In the genomic region with DNA sequence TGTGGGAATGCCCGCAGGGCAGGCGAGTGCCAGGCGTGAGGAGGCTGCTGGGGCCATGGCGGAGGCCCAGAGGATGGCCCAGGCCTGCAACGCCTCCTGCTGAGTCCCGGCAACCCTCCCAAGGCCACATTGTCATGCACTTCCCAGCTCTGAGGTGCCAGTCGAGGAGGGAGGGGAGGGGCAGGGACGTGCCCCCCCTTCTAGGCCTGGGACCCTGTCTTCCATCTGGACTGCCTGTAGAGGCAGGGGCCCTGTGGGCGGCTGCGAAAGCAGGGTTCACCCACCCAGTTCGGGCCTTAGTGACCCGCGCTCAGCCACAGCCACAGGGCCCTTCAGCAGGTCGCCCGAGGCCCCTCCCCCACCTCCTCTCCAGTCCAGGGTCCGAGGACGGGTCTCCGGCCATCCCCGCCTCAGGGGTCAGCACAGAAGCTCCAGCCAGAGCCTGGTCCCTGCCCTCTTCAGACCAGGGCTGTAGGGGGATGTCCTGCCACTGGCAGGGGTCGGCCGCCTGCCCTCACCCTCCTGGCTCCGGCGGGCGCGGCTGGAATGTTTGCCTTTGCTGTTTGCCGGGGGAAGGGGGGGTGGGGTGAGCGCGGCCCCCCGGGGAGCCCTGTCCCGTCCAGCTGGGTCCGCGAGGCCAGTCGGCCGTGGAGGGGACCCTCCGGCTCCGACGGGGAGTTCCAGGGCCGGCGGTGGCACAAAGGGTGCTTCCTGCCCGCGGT, we compare ENCODE assay signal across 10 cellular contexts. TPM values are rescaled to one million over a fixed set of nuclear protein-coding genes. Genes with fewer than 3 reads are reported as not detected.
DNase-seq lines count a peak whose midpoint lies in the region; ATAC-seq and TF ChIP-seq lines count a peak whose summit lies in the region.
"Had no signal": no experiment of that assay in that cellular context is flagged by ENCODE, and none has a peak within 500 bp of the region (broad histone marks: within the 10 kb centered on the region; RNA-seq: fewer than 3 reads in every experiment).

No MANE protein-coding gene starts in this region.

- H2BK15ac ChIP-seq in IMR-90 (ENCODE audit: low read depth, low read length) = no peak overlapping the region

- H3K9me1 ChIP-seq in IMR-90 (ENCODE audit: insufficient read depth, low read length) = no peaks in the 10 kb centered on the region

- H3F3A ChIP-seq in GM23248 (ENCODE audit: insufficient read depth) = no peaks in the 10 kb centered on the region

- H3K27me3 Mint-ChIP-seq in activated T-cell treated with anti-CD3 and anti-CD28 coated beads, Interleukin-2, amount 50 U/mL, for 4 hours (ENCODE audit: low read depth) = peaks cover 27% of the 10 kb centered on the region

- no peak overlapping the region for H4K5ac ChIP-seq in IMR-90 (ENCODE audit: low read depth, low read length)

- 72% methylated on average over 5 of the region's 41 CpGs; no CpG with 5 or more reads in 1 of the 2 experiments for WGBS in IMR-90 (ENCODE audit: extremely low coverage in 2 of 2, insufficient read length in 1 of 2), 2 experiments
- 48 to 71% methylated on average over 22 to 29 of the region's 41 CpGs for WGBS in GM23248 (ENCODE audit: low coverage in 1 of 2, low lambda C conversion rate in 2 of 2, missing lambda C conversion rate in 2 of 2), 2 experiments

- intact Hi-C loops in A673 (cut with micrococcal nuclease; ENCODE audit: unreplicated experiment) (no loop called here), IMR-90 (cut with micrococcal nuclease) (no loop called here)

- no peaks in the 10 kb centered on the region for H3K9me3 Mint-ChIP-seq in activated T-cell treated with anti-CD3 and anti-CD28 coated beads, Interleukin-2, amount 50 U/mL, for 4 hours
- H3K9me3 Mint-ChIP-seq: T-helper 1 cell treated with Interleukin-12 subunit alpha and Interleukin-12 subunit beta and Interleukin-4 antibody, amounts not matched to agents 30 μg/mL and 1 μg/mL, for 36 hours had no signal

- H2BK5ac ChIP-seq in IMR-90 (ENCODE audit: low read depth, low read length, poor library complexity, severe bottlenecking) = no peak overlapping the region

- no peak overlapping the region for H4K8ac ChIP-seq in IMR-90 (ENCODE audit: low read depth in 2 of 2, low read length in 2 of 2)

- no peak overlapping the region for H3K14ac ChIP-seq in IMR-90 (replicated peaks; ENCODE audit: low read depth, low read length)

- H3K9me3 ChIP-seq in A673 (ENCODE audit: low read depth, low read length, poor library complexity, severe bottlenecking) (no peaks in the 10 kb centered on the region), IMR-90 (ENCODE audit: control insufficient read depth, insufficient read depth, low read length) (no peaks in the 10 kb centered on the region), GM23248 (ENCODE audit: low read depth) (no peaks in the 10 kb centered on the region)

- no peak overlapping the region for H2BK120ac ChIP-seq in IMR-90 (ENCODE audit: low read depth, low read length)

- no peak overlapping the region for H3K4me3 Mint-ChIP-seq in activated T-cell treated with anti-CD3 and anti-CD28 coated beads, Interleukin-2, amount 50 U/mL, for 4 hours

- DNase-seq in A673 (ENCODE audit: low spot score) = no peak
- DNase-seq in IMR-90 = no peak
- DNase-seq in ecto neural progenitor cell (ENCODE audit: low spot score) = peak; percentile 92
- peak; percentile 3 for DNase-seq in midbrain (lab: John Stamatoyannopoulos, UW)
- DNase-seq in DMS114 treated with DMSO at 0.1 percent for 48 hours (lab: John Stamatoyannopoulos, UW; ENCODE audit: unreplicated experiment) = no peak
- DNase-seq in activated T-cell treated with anti-CD3 and anti-CD28 coated beads, Interleukin-2, amount 50 U/mL, for 4 hours = no peak
- DNase-seq in GM23248 = no peak
- DNase-seq: Kasumi-1 had no signal

- no peaks in the 10 kb centered on the region for H3K79me1 ChIP-seq in IMR-90 (ENCODE audit: low read depth in 1 of 2, low read length in 2 of 2)

- H2AK5ac ChIP-seq in IMR-90 (ENCODE audit: low read depth, low read length) = no peak overlapping the region

- no peak for TF ChIP-seq POLR2A in IMR-90 (IDR thresholded peaks at IDR 0.05; ENCODE audit: low read depth, low read length)

- BruUV-seq in A673 (replicated peaks; lab: Mats Ljungman, UMichigan) (no TSS peak), IMR-90 (replicated peaks; lab: Mats Ljungman, UMichigan) (no TSS peak)

- TF ChIP-seq RAD21 in IMR-90 (IDR thresholded peaks at IDR 0.05; ENCODE audit: low read length) = no peak

- peak overlapping the region; percentile 43 for H2AFZ ChIP-seq in IMR-90 (replicated peaks; ENCODE audit: low read length, poor library complexity)
- no peak overlapping the region for H2AFZ ChIP-seq in GM23248

- no peak for ATAC-seq in IMR-90 (ENCODE audit: low read depth)
- ATAC-seq in activated T-cell treated with anti-CD3 and anti-CD28 coated beads, Interleukin-2, amount 50 U/mL, for 4 hours = no peak
- no peak for ATAC-seq in GM18870 (IDR thresholded peaks at IDR 0.05; ENCODE audit: unreplicated experiment)

- no peaks in the 10 kb centered on the region for H3K79me2 ChIP-seq in GM23248 (ENCODE audit: insufficient read depth)

- no peak overlapping the region for H3K56ac ChIP-seq in IMR-90 (ENCODE audit: extremely low read depth, insufficient read depth, low read length)

- H4K20me1 ChIP-seq in IMR-90 (ENCODE audit: insufficient read depth, low read length) (no peaks in the 10 kb centered on the region; the same call in 1 of the 2 replicates), GM23248 (ENCODE audit: insufficient read depth) (no peaks in the 10 kb centered on the region)

- H3K18ac ChIP-seq in IMR-90 (ENCODE audit: low read depth, low read length) = no peak overlapping the region

- H3K9ac ChIP-seq in IMR-90 (ENCODE audit: low read depth, low read length) (no peak overlapping the region), GM23248 (no peak overlapping the region)

- TF ChIP-seq CTCF in A673 (conservative IDR thresholded peaks at IDR 0.05; ENCODE audit: low read depth, low read length) (no peak), IMR-90 (conservative IDR thresholded peaks at IDR 0.05; ENCODE audit: low read depth, low read length) (no peak)

- H3K36me3 ChIP-seq in A673 (ENCODE audit: insufficient read depth, low read length, poor library complexity, severe bottlenecking) = no peaks in the 10 kb centered on the region
- no peaks in the 10 kb centered on the region for H3K36me3 ChIP-seq in IMR-90 (ENCODE audit: control insufficient read depth, insufficient read depth, low read length)
- H3K36me3 ChIP-seq in GM23248 (ENCODE audit: low read depth) = no peaks in the 10 kb centered on the region

- POLR2A ChIA-PET in A673 (lab: Charles Lee; ENCODE audit: low non-redundant PET) (no interaction called here), IMR-90 (lab: Charles Lee; ENCODE audit: unreplicated experiment) (no interaction called here)

- CTCF ChIA-PET in A673 (lab: Charles Lee) = no interaction called here
- CTCF ChIA-PET in IMR-90 (lab: Yijun Ruan, JAX) = no interaction called here

- no peaks in the 10 kb centered on the region for H3K36me3 Mint-ChIP-seq in activated T-cell treated with anti-CD3 and anti-CD28 coated beads, Interleukin-2, amount 50 U/mL, for 4 hours (ENCODE audit: insufficient read depth)

- in situ Hi-C loops in IMR-90 (cut with MboI; ENCODE audit: low sequenced_read_pairs) = no loop called here
- in situ Hi-C loops in GM23248 (cut with MboI) = no loop called here

- H3K4me3 ChIP-seq in A673 (ENCODE audit: low read depth, low read length, poor library complexity, severe bottlenecking) (peak overlapping the region; percentile 19), IMR-90 (ENCODE audit: insufficient read depth, low read depth, low read length) (no peak overlapping the region), GM23248 (no peak overlapping the region)

- H3K27me3 ChIP-seq in A673 (replicated peaks; ENCODE audit: insufficient read depth, low read depth, low read length, poor library complexity) = no peaks in the 10 kb centered on the region
- no peaks in the 10 kb centered on the region; the same call in 1 of the 2 replicates for H3K27me3 ChIP-seq in IMR-90 (ENCODE audit: control insufficient read depth, insufficient read depth, low read length)
- H3K27me3 ChIP-seq in GM23248 (replicated peaks; ENCODE audit: insufficient read depth) = no peaks in the 10 kb centered on the region

- H3K4me2 ChIP-seq in IMR-90 (ENCODE audit: low read depth, low read length) (no peak overlapping the region), GM23248 (ENCODE audit: unreplicated experiment) (no peak overlapping the region)

- no peaks in the 10 kb centered on the region for H3K9me2 ChIP-seq in GM23248 (ENCODE audit: insufficient read depth)

- H2BK20ac ChIP-seq in IMR-90 (ENCODE audit: low read depth, low read length) = no peak overlapping the region

- H3K4ac ChIP-seq in IMR-90 (ENCODE audit: low read depth, low read length) = no peak overlapping the region

- dilution Hi-C loops in IMR-90 (cut with HindIII; ENCODE audit: low sequenced_read_pairs, unreplicated experiment) = no loop called here

- H3K27ac ChIP-seq in A673 (ENCODE audit: low read depth, low read length, poor library complexity, severe bottlenecking) (no peak overlapping the region), IMR-90 (ENCODE audit: insufficient read depth, low read length) (no peak overlapping the region), GM23248 (no peak overlapping the region)

- no peak overlapping the region for H4K91ac ChIP-seq in IMR-90 (ENCODE audit: insufficient read depth, low read depth, low read length)

- H3K4me1 ChIP-seq in A673 (ENCODE audit: insufficient read depth, low read length, poor library complexity, severe bottlenecking) (peaks cover 18% of the 10 kb centered on the region), IMR-90 (ENCODE audit: control insufficient read depth, insufficient read depth, low read length) (peaks cover 4% of the 10 kb centered on the region; the same call in 1 of the 2 replicates), GM23248 (ENCODE audit: insufficient read depth) (no peaks in the 10 kb centered on the region)

- H3K4me1 Mint-ChIP-seq in activated T-cell treated with anti-CD3 and anti-CD28 coated beads, Interleukin-2, amount 50 U/mL, for 4 hours (ENCODE audit: low read depth) = no peaks in the 10 kb centered on the region

- H2AK9ac ChIP-seq in IMR-90 (replicated peaks; ENCODE audit: low read depth, low read length, poor library complexity) = peak overlapping the region; percentile 65

- no peak overlapping the region for H3K23ac ChIP-seq in IMR-90 (ENCODE audit: low read depth, low read length)

RNA-seq across cellular contexts. Expression of a gene that starts 26.6 kb away (rescaled TPM):
- total RNA-seq in A673 (2021) (4.7 and 5.5 TPM in 2 replicates), IMR-90 (2012; rRNA removed) (0.18 and 0.28 TPM in 2 replicates)
- polyA plus RNA-seq in IMR-90 (2012; rRNA removed) (0.67 and 0.93 TPM in 2 replicates), GM23248 (2016; fragmentation: Nextera tagmentation; extraction: Ambion mirVana) (0.10 and 0.15 TPM in 2 replicates)
- polyA plus RNA-seq in IMR-90 (2012; cell fraction: cytosol; rRNA removed) = 0.34 and 0.74 TPM in 2 replicates
- polyA plus RNA-seq in IMR-90 (2012; cell fraction: nucleus; rRNA removed; ENCODE audit: low replicate concordance) = 0.93 and 4.6 TPM in 2 replicates
- under 1 TPM; 0.08 to 0.30 (median 0.29) TPM for total RNA-seq in activated T-cell treated with anti-CD3 and anti-CD28 coated beads, Interleukin-2, amount 50 U/mL, for 4 hours
- total RNA-seq in GM23248 (2014; rRNA removed; shearing (Covaris generic)) = 0.13 and 0.97 TPM in 2 replicates

RNA-seq across cellular contexts. Expression of a gene that starts 45.2 kb away (rescaled TPM):
- total RNA-seq in A673 (2021) (224 and 246 TPM in 2 replicates), IMR-90 (2012; rRNA removed) (15.0 and 15.1 TPM in 2 replicates)
- polyA plus RNA-seq in IMR-90 (2012; rRNA removed) (49.7 and 49.8 TPM in 2 replicates), GM23248 (2016; fragmentation: Nextera tagmentation; extraction: Ambion mirVana) (18.2 and 21.1 TPM in 2 replicates)
- 26.4 and 36.9 TPM in 2 replicates for polyA plus RNA-seq in IMR-90 (2012; cell fraction: cytosol; rRNA removed)
- polyA plus RNA-seq in IMR-90 (2012; cell fraction: nucleus; rRNA removed; ENCODE audit: low replicate concordance) = 70.1 and 136 TPM in 2 replicates
- total RNA-seq in activated T-cell treated with anti-CD3 and anti-CD28 coated beads, Interleukin-2, amount 50 U/mL, for 4 hours = 10 to 100 TPM; 53.1 to 75.0 (median 69.3) TPM
- total RNA-seq in GM23248 (2014; rRNA removed; shearing (Covaris generic)) = 3.8 and 9.7 TPM in 2 replicates

RNA-seq across cellular contexts. Expression of a gene that starts 45.4 kb away (rescaled TPM):
- 28.8 and 33.4 TPM in 2 replicates for total RNA-seq in A673 (2021)
- 6.6 and 6.7 TPM in 2 replicates for total RNA-seq in IMR-90 (2012; rRNA removed)
- 26.6 and 30.6 TPM in 2 replicates for polyA plus RNA-seq in IMR-90 (2012; rRNA removed)
- 15.7 and 43.3 TPM in 2 replicates for polyA plus RNA-seq in IMR-90 (2012; cell fraction: cytosol; rRNA removed)
- polyA plus RNA-seq in IMR-90 (2012; cell fraction: nucleus; rRNA removed; ENCODE audit: low replicate concordance) = 27.0 and 66.0 TPM in 2 replicates
- total RNA-seq in activated T-cell treated with anti-CD3 and anti-CD28 coated beads, Interleukin-2, amount 50 U/mL, for 4 hours = 10 to 100 TPM; 17.4 to 21.8 (median 17.6) TPM
- 55.4 and 80.2 TPM in 2 replicates for total RNA-seq in GM23248 (2014; rRNA removed; shearing (Covaris generic))
- polyA plus RNA-seq in GM23248 (2016; fragmentation: Nextera tagmentation; extraction: Ambion mirVana) = 32.6 and 35.7 TPM in 2 replicates

RNA-seq across cellular contexts. Expression of a gene that starts 54.4 kb away (rescaled TPM):
- total RNA-seq in A673 (2021) = 85.5 and 89.5 TPM in 2 replicates
- total RNA-seq in IMR-90 (2012; rRNA removed) = 66.1 and 85.5 TPM in 2 replicates
- 61.8 and 64.9 TPM in 2 replicates for polyA plus RNA-seq in IMR-90 (2012; rRNA removed)
- polyA plus RNA-seq in IMR-90 (2012; cell fraction: cytosol; rRNA removed) = 23.0 and 34.5 TPM in 2 replicates
- 12.5 and 31.3 TPM in 2 replicates for polyA plus RNA-seq in IMR-90 (2012; cell fraction: nucleus; rRNA removed; ENCODE audit: low replicate concordance)
- total RNA-seq in activated T-cell treated with anti-CD3 and anti-CD28 coated beads, Interleukin-2, amount 50 U/mL, for 4 hours = 100 to 1,000 TPM; 131 to 171 (median 147) TPM
- 72.7 and 74.4 TPM in 2 replicates for total RNA-seq in GM23248 (2014; rRNA removed; shearing (Covaris generic))
- 85.6 and 85.8 TPM in 2 replicates for polyA plus RNA-seq in GM23248 (2016; fragmentation: Nextera tagmentation; extraction: Ambion mirVana)

Comparison
In these comparisons a context has a peak if more than half of its experiments do, and no peak if none do; other contexts are left out.
1. DNase-seq: peak in ecto neural progenitor cell (single experiment) and midbrain (single experiment); none in A673 (single experiment), IMR-90 (single experiment), DMS114 treated with DMSO at 0.1 percent for 48 hours (single experiment), activated T-cell treated with anti-CD3 and anti-CD28 coated beads, Interleukin-2, amount 50 U/mL, for 4 hours (single experiment) and GM23248 (single experiment).